ENCODE assay signal across 19 cellular contexts in genomic region chr6:136499370-136499769, GRCh38.
"Had no signal": no experiment of that assay in that cellular context is flagged by ENCODE, and none has a peak within 500 bp of the region (broad histone marks: within the 10 kb centered on the region; RNA-seq: fewer than 3 reads in every experiment).

No MANE protein-coding gene starts in this region.

- H3K4me1 ChIP-seq: colonic mucosa, left lung, vagina had no signal

- H3K36me3 ChIP-seq: brain microvascular endothelial cell, colonic mucosa, left lung, thoracic aorta, vagina had no signal

- H3K9me3 Mint-ChIP-seq: activated CD4-positive, alpha-beta T cell treated with anti-CD3 and anti-CD28 coated beads, Interleukin-2, amount 10 ng/mL, durations not matched to agents 7 days and 5 days; activated naive CD4-positive, alpha-beta T cell treated with anti-CD3 and anti-CD28 coated beads, Interleukin-2, amount 50 U/mL, for 72 hours; central memory CD8-positive, alpha-beta T cell; mesothelial cell of epicardium; natural killer cell treated with Interleukin-12 subunit alpha and Interleukin-12 subunit beta and Interleukin-15 and Interleukin-18, amount 100 ng/mL, for 72 hours; type B pancreatic cell had no signal

- ATAC-seq: activated CD8-positive, alpha-beta T cell treated with anti-CD3 and anti-CD28 coated beads, Interleukin-2, amount 10 ng/mL, durations not matched to agents 7 days and 5 days; activated naive CD4-positive, alpha-beta T cell treated with anti-CD3 and anti-CD28 coated beads, Interleukin-2, amount 50 U/mL, for 72 hours; natural killer cell treated with Interleukin-12 subunit alpha and Interleukin-12 subunit beta and Interleukin-15 and Interleukin-18, amount 100 ng/mL, for 72 hours; right cardiac atrium had no signal

- H3K27me3 ChIP-seq: brain microvascular endothelial cell, colonic mucosa, left lung, vagina had no signal

- H3K4me3 Mint-ChIP-seq: activated CD4-positive, alpha-beta T cell treated with anti-CD3 and anti-CD28 coated beads, Interleukin-2, amount 10 ng/mL, durations not matched to agents 7 days and 5 days; activated CD8-positive, alpha-beta T cell treated with anti-CD3 and anti-CD28 coated beads, Interleukin-2, amount 10 ng/mL, durations not matched to agents 7 days and 5 days; central memory CD8-positive, alpha-beta T cell; mesothelial cell of epicardium; natural killer cell treated with Interleukin-12 subunit alpha and Interleukin-12 subunit beta and Interleukin-15 and Interleukin-18, amount 100 ng/mL, for 72 hours; type B pancreatic cell had no signal

- H3K27ac Mint-ChIP-seq: activated CD4-positive, alpha-beta T cell treated with anti-CD3 and anti-CD28 coated beads, Interleukin-2, amount 10 ng/mL, durations not matched to agents 7 days and 5 days; activated CD8-positive, alpha-beta T cell treated with anti-CD3 and anti-CD28 coated beads, Interleukin-2, amount 10 ng/mL, durations not matched to agents 7 days and 5 days; mesothelial cell of epicardium; natural killer cell treated with Interleukin-12 subunit alpha and Interleukin-12 subunit beta and Interleukin-15 and Interleukin-18, amount 100 ng/mL, for 72 hours; type B pancreatic cell had no signal

- H3K36me3 Mint-ChIP-seq: activated naive CD4-positive, alpha-beta T cell treated with anti-CD3 and anti-CD28 coated beads, Interleukin-2, amount 50 U/mL, for 72 hours; mesothelial cell of epicardium; natural killer cell treated with Interleukin-12 subunit alpha and Interleukin-12 subunit beta and Interleukin-15 and Interleukin-18, amount 100 ng/mL, for 72 hours; type B pancreatic cell had no signal

- H3K27ac ChIP-seq: brain microvascular endothelial cell, colonic mucosa, left lung, thoracic aorta, vagina had no signal

- H3K27me3 Mint-ChIP-seq: central memory CD8-positive, alpha-beta T cell; type B pancreatic cell had no signal

- DNase-seq: activated CD4-positive, alpha-beta T cell treated with anti-CD3 and anti-CD28 coated beads, Interleukin-2, amount 10 ng/mL, durations not matched to agents 7 days and 5 days; activated CD4-positive, CD25-positive, alpha-beta regulatory T cell treated with anti-CD3 and anti-CD28 coated beads, Interleukin-2, amount 50 U/mL, for 72 hours; activated CD8-positive, alpha-beta T cell treated with anti-CD3 and anti-CD28 coated beads, Interleukin-2, amount 10 ng/mL, durations not matched to agents 7 days and 5 days; aorta; brain microvascular endothelial cell; colonic mucosa; left lung; right cardiac atrium; stimulated activated CD4-positive, alpha-beta T cell treated with anti-CD3 and anti-CD28 coated beads, Interleukin-4, amount 100 ng/mL, for 24 hours; stimulated activated naive CD4-positive, alpha-beta T cell treated with Interleukin-2 at 50 U/mL for 16 hours; T-helper 1 cell had no signal

- H3K9me3 ChIP-seq: colonic mucosa, left lung, thoracic aorta, vagina had no signal

- H3K4me1 Mint-ChIP-seq: central memory CD8-positive, alpha-beta T cell had no signal

- H3K4me3 ChIP-seq: colonic mucosa, left lung, lung, thoracic aorta, vagina had no signal
